Comparison of ENCODE assay signal across 1 cellular context in genomic region chr11:2771758-2772466, GRCh38.
TF ChIP-seq lines count a peak whose summit lies in the region.

No MANE protein-coding gene starts in this region.

TF ChIP-seq in GM23338, 12 proteins besides CTCF, POLR2A, EP300 and RAD21 (continued from another document):
- TF ChIP-seq REST (IDR thresholded peaks at IDR 0.05; ENCODE audit: unreplicated experiment) = no peak
- TF ChIP-seq CREB1 (CRISPR knock-in tag; IDR thresholded peaks at IDR 0.05; ENCODE audit: low read depth) = no peak
- no peak for TF ChIP-seq EZH2phosphoT487 (IDR thresholded peaks at IDR 0.05; ENCODE audit: unreplicated experiment)
